In genomic region chr5:132674671-132675506, GRCh38 we compare ENCODE assay signal across 10 cellular contexts. TPM values are rescaled to one million over a fixed set of nuclear protein-coding genes. Genes with fewer than 3 reads are reported as not detected.
DNase-seq lines count a peak whose midpoint lies in the region; ATAC-seq, FAIRE-seq and TF ChIP-seq lines count a peak whose summit lies in the region.
"Had no signal": no experiment of that assay in that cellular context is flagged by ENCODE, and none has a peak within 500 bp of the region (broad histone marks: within the 10 kb centered on the region; RNA-seq: fewer than 3 reads in every experiment).

No MANE protein-coding gene starts in this region.

- no peak for TF ChIP-seq POLR2A in lower leg skin (IDR thresholded peaks at IDR 0.05)

- ATAC-seq in GM19452 (IDR thresholded peaks at IDR 0.05; ENCODE audit: unreplicated experiment), result peak; percentile 64
- peak; percentile 90 for ATAC-seq in HG03354 (IDR thresholded peaks at IDR 0.05; ENCODE audit: poor library complexity, severe bottlenecking, unreplicated experiment)
- peak; percentile 12 for ATAC-seq in mucosa of descending colon

- H3K9me3 ChIP-seq in ascending aorta (no peaks in the 10 kb centered on the region), mucosa of descending colon (no peaks in the 10 kb centered on the region), kidney (ENCODE audit: control insufficient read depth in 1 of 2, low read length in 2 of 2) (no peaks in the 10 kb centered on the region)

- peaks cover 9 to 23% of the 10 kb centered on the region in 2 donors for H3K4me1 ChIP-seq in ascending aorta
- no peaks in the 10 kb centered on the region for H3K4me1 ChIP-seq in mucosa of descending colon (ENCODE audit: low read depth)
- H3K4me1 ChIP-seq in kidney (ENCODE audit: control insufficient read depth in 1 of 2, insufficient read depth in 1 of 2, low read depth in 1 of 2, low read length in 2 of 2), result no peaks in the 10 kb centered on the region

- H3K27ac ChIP-seq in ascending aorta (peak overlapping the region; percentile 95 to 96), kidney (ENCODE audit: low read depth in 2 of 2, low read length in 2 of 2) (no peak overlapping the region)

- 57 to 61% methylated on average over 13 of the region's 13 CpGs for WGBS in lower leg skin, 2 donors

- DNase-seq in GM03348 (ENCODE audit: low spot score) (peak; percentile 92), ascending aorta (ENCODE audit: low spot score in 2 of 2) (peak in 1 of 2 donors; percentile 73), mucosa of descending colon (no peak), kidney (no peak), DMS153 treated with DMSO at 0.1 percent for 48 hours (lab: John Stamatoyannopoulos, UW; ENCODE audit: unreplicated experiment) (no peak), lower leg skin (ENCODE audit: low spot score in 2 of 2) (no peak)

- intact Hi-C loops in ascending aorta (cut with DNase I), result loop anchor here (5.0 kb wide), 2 partner anchors 118 to 178 kb away; partner anchors contain the start of gene RAD50
- intact Hi-C loops in mucosa of descending colon (cut with DNase I, micrococcal nuclease), result no loop called here
- intact Hi-C loops in kidney (cut with DNase I), result no loop called here
- intact Hi-C loops in lower leg skin (cut with DNase I; ENCODE audit: low total_unique reads), result no loop called here

- H3K4me3 ChIP-seq in ascending aorta (peak overlapping the region; percentile 29 to 54), mucosa of descending colon (no peak overlapping the region), kidney (ENCODE audit: low read length in 2 of 2) (no peak overlapping the region), lower leg skin (ENCODE audit: low read depth, poor library complexity, severe bottlenecking) (no peak overlapping the region)

- H3K9ac ChIP-seq in kidney (ENCODE audit: low read length in 2 of 2), result no peak overlapping the region

- no peak for TF ChIP-seq CTCF in ascending aorta (IDR thresholded peaks at IDR 0.05)
- no peak for TF ChIP-seq CTCF in mucosa of descending colon (IDR thresholded peaks at IDR 0.05)
- TF ChIP-seq CTCF in kidney (IDR thresholded peaks at IDR 0.05; ENCODE audit: borderline replicate concordance, extremely low read depth, insufficient read depth), result no peak
- TF ChIP-seq CTCF in lower leg skin (IDR thresholded peaks at IDR 0.05), result no peak

- H3K36me3 ChIP-seq in ascending aorta, result no peaks in the 10 kb centered on the region
- no peaks in the 10 kb centered on the region for H3K36me3 ChIP-seq in mucosa of descending colon (ENCODE audit: low read depth)
- no peaks in the 10 kb centered on the region for H3K36me3 ChIP-seq in kidney (ENCODE audit: control insufficient read depth in 1 of 2, insufficient read depth in 2 of 2, low read length in 2 of 2)

- FAIRE-seq in kidney (lab: Jason Lieb, UNC), result no peak

- H3K27me3 ChIP-seq in ascending aorta, result no peaks in the 10 kb centered on the region

RNA-seq across cellular contexts. Expression of gene IL4, which starts 1.1 kb away (rescaled TPM):
- not detected for total RNA-seq in ascending aorta
- total RNA-seq in mucosa of descending colon, result not detected
- total RNA-seq in kidney, result not detected
- not detected for polyA plus RNA-seq in kidney (ENCODE audit: insufficient read depth, low read depth, low replicate concordance)
- total RNA-seq in lower leg skin, result not detected
- total RNA-seq: SK-MEL-5 had no signal
- polyA plus RNA-seq: neural cell had no signal

RNA-seq across cellular contexts. Expression of gene IL13, which starts 16.9 kb away (rescaled TPM):
- total RNA-seq in ascending aorta (not detected), mucosa of descending colon (not detected), kidney (not detected), lower leg skin (not detected)
- polyA plus RNA-seq in kidney (ENCODE audit: insufficient read depth, low read depth, low replicate concordance), result not detected
- total RNA-seq: SK-MEL-5 had no signal

Comparison
In these comparisons a context has a peak if more than half of its experiments do, and no peak if none do; other contexts are left out.
1. ATAC-seq: peak in every context shown above with its lines; median percentile 90 in HG03354; 64 in GM19452; 12 in mucosa of descending colon.
2. H3K27ac ChIP-seq: peak in ascending aorta (2 of 2); none in kidney (0 of 2).
3. H3K4me3 ChIP-seq: peak in ascending aorta (2 of 2); none in mucosa of descending colon (single experiment), kidney (0 of 2) and lower leg skin (single experiment).